14 cellular contexts compared by ENCODE assay signal in the genomic region with DNA sequence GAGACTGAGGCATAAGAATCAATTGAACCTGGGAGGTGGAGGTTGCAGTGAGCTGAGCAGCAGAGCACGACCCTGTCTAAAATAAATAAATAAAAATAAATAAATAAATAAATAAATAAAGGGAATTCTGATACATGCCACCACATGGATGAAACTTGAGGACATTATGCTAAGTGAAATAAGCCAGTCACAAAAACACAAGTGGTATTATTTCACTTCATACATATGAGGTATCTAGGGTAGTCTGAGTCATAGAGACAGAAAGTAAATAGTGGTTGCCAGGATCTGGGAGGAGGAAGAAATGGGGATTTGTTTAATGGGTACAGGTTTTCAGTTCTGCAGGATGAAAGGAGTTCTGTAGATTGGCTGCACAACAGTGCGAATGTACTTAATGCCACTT. TPM values are rescaled to one million over a fixed set of nuclear protein-coding genes. Genes with fewer than 3 reads are reported as not detected.
DNase-seq lines count a peak whose midpoint lies in the region; ATAC-seq and TF ChIP-seq lines count a peak whose summit lies in the region.
"Had no signal": no experiment of that assay in that cellular context is flagged by ENCODE, and none has a peak within 500 bp of the region (broad histone marks: within the 10 kb centered on the region; RNA-seq: fewer than 3 reads in every experiment).

No MANE protein-coding gene starts in this region.

- no peak overlapping the region for H3K27ac ChIP-seq in prostate gland
- H3K27ac ChIP-seq: left ventricle myocardium inferior, SK-N-MC had no signal

- 70% methylated on average over 2 of the region's 2 CpGs for WGBS in prostate gland

- H3K27me3 ChIP-seq in kidney epithelial cell (ENCODE audit: control insufficient read depth, insufficient read depth, low read length) (peaks cover 16% of the 10 kb centered on the region), prostate gland (replicated peaks; ENCODE audit: insufficient read depth) (no peaks in the 10 kb centered on the region)

- H3K9me3 ChIP-seq in prostate gland, result no peaks in the 10 kb centered on the region
- H3K9me3 ChIP-seq: left ventricle myocardium inferior had no signal

- intact Hi-C loops in prostate gland (cut with DNase I), result no loop called here

- H3K36me3 ChIP-seq in kidney epithelial cell (ENCODE audit: control insufficient read depth, insufficient read depth, low read length), result no peaks in the 10 kb centered on the region
- H3K36me3 ChIP-seq in prostate gland, result no peaks in the 10 kb centered on the region
- H3K36me3 ChIP-seq: left ventricle myocardium inferior had no signal

- ATAC-seq in HG02840 (IDR thresholded peaks at IDR 0.05; ENCODE audit: low FRiP score, unreplicated experiment) (no peak), HG03571 (IDR thresholded peaks at IDR 0.05; ENCODE audit: unreplicated experiment) (no peak)

- no peaks in the 10 kb centered on the region for H3K4me1 ChIP-seq in prostate gland (replicated peaks)

- DNase-seq in COLO829 (ENCODE audit: low spot score) (peak; percentile 47), LNCaP clone FGC (ENCODE audit: low read depth) (peak; percentile 35), astrocyte of the spinal cord (ENCODE audit: low read depth, low spot score) (peak; percentile 71), kidney epithelial cell (ENCODE audit: low read depth) (peak; percentile 48), T-helper 1 cell (no peak), prostate gland (ENCODE audit: low spot score) (no peak)
- DNase-seq: CD4-positive, CD25-positive, alpha-beta regulatory T cell; left ventricle myocardium inferior; NCI-H524; occipital lobe had no signal

- in situ Hi-C loops in astrocyte of the spinal cord (cut with HindIII; ENCODE audit: low sequenced_read_pairs), result no loop called here

- H3K4me3 ChIP-seq in LNCaP clone FGC (ENCODE audit: low read depth, low read length), result no peak overlapping the region
- H3K4me3 ChIP-seq in astrocyte of the spinal cord (ENCODE audit: low read depth, low read length), result no peak overlapping the region
- no peak overlapping the region for H3K4me3 ChIP-seq in kidney epithelial cell (ENCODE audit: low read depth, low read length)
- no peak overlapping the region for H3K4me3 ChIP-seq in prostate gland
- H3K4me3 ChIP-seq: left ventricle myocardium inferior, SK-N-MC had no signal

- TF ChIP-seq CTCF in LNCaP clone FGC (IDR thresholded peaks at IDR 0.05; ENCODE audit: control insufficient read depth, extremely low read depth, insufficient read depth) (no peak), astrocyte of the spinal cord (IDR thresholded peaks at IDR 0.05; ENCODE audit: low read depth, low read length) (no peak), kidney epithelial cell (IDR thresholded peaks at IDR 0.05; ENCODE audit: insufficient read depth, low read length, poor library complexity, severe bottlenecking) (no peak), prostate gland (IDR thresholded peaks at IDR 0.05) (no peak)

- no peak for TF ChIP-seq POLR2A in prostate gland (IDR thresholded peaks at IDR 0.05)

RNA-seq across cellular contexts. Expression of a gene that starts 16.3 kb away (rescaled TPM):
- total RNA-seq in kidney epithelial cell, result 0.29 and 0.34 TPM in 2 replicates
- total RNA-seq in prostate gland, result 1 to 10 TPM; 3.1 to 6.2 TPM

RNA-seq across cellular contexts. Expression of a gene that starts 53.4 kb away (rescaled TPM):
- not detected in 2 replicates for total RNA-seq in kidney epithelial cell
- total RNA-seq in prostate gland, result 1 to 10 TPM in 1 of 2 donors, under 1 TPM in 1; 0.05 to 1.0 TPM
- total RNA-seq: activated T-helper 2 cell treated with anti-CD3 and anti-CD28 coated beads, Interferon-gamma antibody, Interleukin-2, Interleukin-4, amounts not matched to agents 10 μg/mL and 5 μg/mL and 100 μg/mL, durations not matched to agents 14 hours and 24 hours and 36 hours; left ventricle myocardium inferior had no signal

Comparison
In these comparisons a context has a peak if more than half of its experiments do, and no peak if none do; other contexts are left out.
1. DNase-seq: peak in COLO829 (single experiment), LNCaP clone FGC (single experiment), astrocyte of the spinal cord (single experiment) and kidney epithelial cell (single experiment); none in T-helper 1 cell (0 of 5) and prostate gland (single experiment).